18 cellular contexts compared by ENCODE assay signal in the genomic region with DNA sequence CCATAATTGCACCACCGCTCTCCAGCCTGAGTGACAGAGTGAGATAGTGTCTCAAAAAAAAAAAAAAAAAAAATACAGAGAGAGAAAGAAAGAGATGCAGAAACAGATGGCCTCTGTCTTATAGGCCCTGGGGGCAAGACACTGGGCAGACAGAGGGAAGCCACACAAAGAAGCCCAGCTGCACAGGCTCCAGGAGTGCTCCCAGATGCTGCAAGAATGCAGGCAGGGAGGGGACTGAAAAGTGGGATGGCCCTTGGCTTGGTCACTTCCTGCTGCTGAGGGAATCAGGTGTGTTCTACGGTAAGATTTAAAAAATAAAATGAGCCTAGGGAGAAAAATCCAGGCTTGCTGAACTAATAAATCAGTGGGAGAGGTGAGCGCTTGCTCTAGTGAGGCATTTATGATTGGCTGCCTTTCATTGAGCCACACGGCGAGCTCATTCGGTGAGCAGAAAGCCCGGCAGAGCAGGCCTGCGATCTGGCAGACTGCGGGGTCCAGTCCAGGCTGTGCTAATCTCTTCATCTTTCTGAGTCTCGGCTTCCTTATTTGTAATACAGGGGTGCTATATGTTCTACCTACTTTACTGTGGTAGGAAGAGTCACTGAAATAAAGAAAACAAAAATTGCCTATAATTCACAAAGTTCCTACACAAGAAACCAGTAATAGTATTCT.
DNase-seq lines count a peak whose midpoint lies in the region; ATAC-seq and TF ChIP-seq lines count a peak whose summit lies in the region.
"Had no signal": no experiment of that assay in that cellular context is flagged by ENCODE, and none has a peak within 500 bp of the region (broad histone marks: within the 10 kb centered on the region; RNA-seq: fewer than 3 reads in every experiment).

No MANE protein-coding gene starts in this region.

- H2AFZ ChIP-seq in GM23338: peak overlapping the region; percentile 78
- 0 out of 2 replicates have a peak overlapping the region, but pooled peaks have one; percentile 6 for H2AFZ ChIP-seq in SK-N-SH (ENCODE audit: low read depth)

- TF ChIP-seq CTCF in BE2C (IDR thresholded peaks at IDR 0.05; ENCODE audit: low read depth, low read length) (no peak), GM23338 (conservative IDR thresholded peaks at IDR 0.05; ENCODE audit: low read depth in 2 of 2) (no peak), SK-N-SH (IDR thresholded peaks at IDR 0.05) (no peak)

- H3K27ac ChIP-seq in GM23338 (ENCODE audit: low read depth) (no peak overlapping the region), SK-N-SH (ENCODE audit: low read depth in 2 of 2, low read length in 1 of 2) (peak overlapping the region in 1 of 2 experiments; percentile 76; a peak in 2 of 4 replicates)
- H3K27ac ChIP-seq: colonic mucosa, heart left ventricle, VCaP had no signal

- H3K4me3 ChIP-seq in BE2C (ENCODE audit: low read depth, low read length): peak overlapping the region; percentile 42
- no peak overlapping the region for H3K4me3 ChIP-seq in GM23338
- no peak overlapping the region; a peak in 1 of 4 replicates for H3K4me3 ChIP-seq in SK-N-SH (ENCODE audit: low read depth in 2 of 2, low read length in 1 of 2)
- no peak overlapping the region for H3K4me3 ChIP-seq in iPS-15b (ENCODE audit: low read depth, low read length)
- H3K4me3 ChIP-seq: colonic mucosa, heart left ventricle had no signal

- H3K4me2 ChIP-seq in GM23338 (no peak overlapping the region), SK-N-SH (no peak overlapping the region)

- no peaks in the 10 kb centered on the region for H3K79me2 ChIP-seq in GM23338 (replicated peaks; ENCODE audit: insufficient read depth)
- no peaks in the 10 kb centered on the region for H3K79me2 ChIP-seq in SK-N-SH (ENCODE audit: insufficient read depth)

- peaks cover 2% of the 10 kb centered on the region for H3K27me3 Mint-ChIP-seq in GM23338 (ENCODE audit: insufficient read depth, low read depth, poor library complexity)
- H3K27me3 Mint-ChIP-seq: progenitor cell of endocrine pancreas had no signal

- H3K9me2 ChIP-seq in GM23338 (ENCODE audit: insufficient read depth): no peaks in the 10 kb centered on the region
- H3K9me2 ChIP-seq in SK-N-SH: no peaks in the 10 kb centered on the region

- H3K4me1 ChIP-seq in BE2C (no peaks in the 10 kb centered on the region; the same call in 1 of the 2 replicates), GM23338 (ENCODE audit: insufficient read depth) (no peaks in the 10 kb centered on the region), SK-N-SH (ENCODE audit: control insufficient read depth in 1 of 2, insufficient read depth in 2 of 2, low read depth in 1 of 2, low read length in 1 of 2) (peaks cover 0 to 8% of the 10 kb centered on the region in 2 experiments; a peak in 1 of 4 replicates), iPS-15b (ENCODE audit: control insufficient read depth, insufficient read depth, low read length) (no peaks in the 10 kb centered on the region)
- H3K4me1 ChIP-seq: colonic mucosa, heart left ventricle had no signal

- no peaks in the 10 kb centered on the region for H3F3A ChIP-seq in GM23338 (replicated peaks; ENCODE audit: low read depth)
- H3F3A ChIP-seq in SK-N-SH (replicated peaks; ENCODE audit: insufficient read depth): no peaks in the 10 kb centered on the region

- H3K27me3 ChIP-seq in BE2C (no peaks in the 10 kb centered on the region), GM23338 (ENCODE audit: insufficient read depth) (no peaks in the 10 kb centered on the region), SK-N-SH (ENCODE audit: insufficient read depth) (no peaks in the 10 kb centered on the region), iPS-15b (ENCODE audit: control insufficient read depth, insufficient read depth, low read length) (no peaks in the 10 kb centered on the region)
- H3K27me3 ChIP-seq: colonic mucosa, heart left ventricle had no signal

- TF ChIP-seq RAD21 in SK-N-SH (IDR thresholded peaks at IDR 0.05; ENCODE audit: low read length): no peak; the same call in 1 of the 2 replicates

- H4K20me1 ChIP-seq in GM23338 (replicated peaks; ENCODE audit: insufficient read depth) (no peaks in the 10 kb centered on the region), SK-N-SH (ENCODE audit: insufficient read depth) (no peaks in the 10 kb centered on the region)

- peak overlapping the region; percentile 35 for H3K27ac Mint-ChIP-seq in GM23338
- H3K27ac Mint-ChIP-seq: progenitor cell of endocrine pancreas, T-cell had no signal

- 35% methylated on average over 10 of the region's 10 CpGs for WGBS in SK-N-SH (ENCODE audit: low lambda C conversion rate)

- H3K4me1 Mint-ChIP-seq in GM23338: peaks cover 6% of the 10 kb centered on the region
- H3K4me1 Mint-ChIP-seq: T-cell had no signal

- no peaks in the 10 kb centered on the region for H3K9me3 Mint-ChIP-seq in GM23338
- H3K9me3 Mint-ChIP-seq: T-cell had no signal

- no peak overlapping the region for H3K9ac ChIP-seq in SK-N-SH
- H3K9ac ChIP-seq in iPS-15b (ENCODE audit: low read depth, low read length): peak overlapping the region; percentile 37

- CTCF ChIA-PET in SK-N-SH (lab: Yijun Ruan, JAX): interaction anchor here (0.9 to 1.0 kb wide), 3 partner anchors 11 to 62 kb away, joined by 3 to 4 read pairs (median 3); no protein-coding TSS in a partner anchor

- H3K36me3 ChIP-seq in BE2C: no peaks in the 10 kb centered on the region
- no peaks in the 10 kb centered on the region for H3K36me3 ChIP-seq in GM23338 (ENCODE audit: insufficient read depth)
- H3K36me3 ChIP-seq in SK-N-SH (replicated peaks in 1 of 2; ENCODE audit: control insufficient read depth in 1 of 2, insufficient read depth in 2 of 2, low read length in 1 of 2): no peaks in the 10 kb centered on the region
- H3K36me3 ChIP-seq in iPS-15b (ENCODE audit: control insufficient read depth, insufficient read depth, low read length): no peaks in the 10 kb centered on the region
- H3K36me3 ChIP-seq: colonic mucosa, heart left ventricle had no signal

- ATAC-seq in GM23338 (peak; percentile 69), GM19035 (IDR thresholded peaks at IDR 0.05; ENCODE audit: unreplicated experiment) (no peak), GM21619 (IDR thresholded peaks at IDR 0.05; ENCODE audit: unreplicated experiment) (no peak)
- ATAC-seq: Panc1, T-cell had no signal

- no peaks in the 10 kb centered on the region for H3K36me3 Mint-ChIP-seq in GM23338 (ENCODE audit: low read depth)
- H3K36me3 Mint-ChIP-seq: T-cell had no signal

- H3K9me3 ChIP-seq in BE2C (no peaks in the 10 kb centered on the region), SK-N-SH (no peaks in the 10 kb centered on the region), iPS-15b (ENCODE audit: control insufficient read depth, insufficient read depth, low read length) (no peaks in the 10 kb centered on the region)
- H3K9me3 ChIP-seq: colonic mucosa, heart left ventricle had no signal

- peak; percentile 73 for DNase-seq in BE2C
- DNase-seq in GM23338 (ENCODE audit: low spot score): peak; percentile 22
- DNase-seq in SK-N-SH: peak; percentile 75
- no peak for DNase-seq in SKM-1 treated with dmso at 0.1 percent for 144 hours (lab: John Stamatoyannopoulos, UW; ENCODE audit: unreplicated experiment)
- DNase-seq in GDM1 (lab: John Stamatoyannopoulos, UW): no peak
- DNase-seq: colonic mucosa, COR-L47, erythroblast, NCI-H187 treated with DMSO at 0.1 percent for 48 hours, NCI-H748 treated with DMSO at 0.1 percent for 48 hours, T-cell had no signal

- no peak overlapping the region for H3K4me3 Mint-ChIP-seq in GM23338
- H3K4me3 Mint-ChIP-seq: T-cell had no signal

- TF ChIP-seq EP300 in SK-N-SH (IDR thresholded peaks at IDR 0.05; ENCODE audit: borderline replicate concordance in 1 of 2, low read depth in 1 of 2, low read length in 1 of 2): peak in 1 of 2 experiments; percentile 71; a peak in 1 of 4 replicates

- POLR2A ChIA-PET in SK-N-SH (lab: Yijun Ruan, JAX): interaction anchor here (0.7 kb wide), 1 partner anchor 19 kb away, joined by 3 read pairs; no protein-coding TSS in a partner anchor

TF ChIP-seq in SK-N-SH, 30 proteins besides CTCF, POLR2A, EP300 and RAD21 (continues in another document):
- TF ChIP-seq GATA2 (CRISPR knock-in tag; IDR thresholded peaks at IDR 0.05) (peak; percentile 26), FOXM1 (IDR thresholded peaks at IDR 0.05; ENCODE audit: low read depth) (no peak), TEAD4 (IDR thresholded peaks at IDR 0.05; ENCODE audit: borderline replicate concordance, insufficient read depth) (no peak), MEF2A (IDR thresholded peaks at IDR 0.05; ENCODE audit: borderline replicate concordance, low read depth) (no peak)
- TF ChIP-seq, protein P1, sequence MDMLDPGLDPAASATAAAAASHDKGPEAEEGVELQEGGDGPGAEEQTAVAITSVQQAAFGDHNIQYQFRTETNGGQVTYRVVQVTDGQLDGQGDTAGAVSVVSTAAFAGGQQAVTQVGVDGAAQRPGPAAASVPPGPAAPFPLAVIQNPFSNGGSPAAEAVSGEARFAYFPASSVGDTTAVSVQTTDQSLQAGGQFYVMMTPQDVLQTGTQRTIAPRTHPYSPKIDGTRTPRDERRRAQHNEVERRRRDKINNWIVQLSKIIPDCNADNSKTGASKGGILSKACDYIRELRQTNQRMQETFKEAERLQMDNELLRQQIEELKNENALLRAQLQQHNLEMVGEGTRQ (IDR thresholded peaks at IDR 0.05; ENCODE audit: borderline replicate concordance, low read depth, low read length): no peak
- TF ChIP-seq, protein P2, sequence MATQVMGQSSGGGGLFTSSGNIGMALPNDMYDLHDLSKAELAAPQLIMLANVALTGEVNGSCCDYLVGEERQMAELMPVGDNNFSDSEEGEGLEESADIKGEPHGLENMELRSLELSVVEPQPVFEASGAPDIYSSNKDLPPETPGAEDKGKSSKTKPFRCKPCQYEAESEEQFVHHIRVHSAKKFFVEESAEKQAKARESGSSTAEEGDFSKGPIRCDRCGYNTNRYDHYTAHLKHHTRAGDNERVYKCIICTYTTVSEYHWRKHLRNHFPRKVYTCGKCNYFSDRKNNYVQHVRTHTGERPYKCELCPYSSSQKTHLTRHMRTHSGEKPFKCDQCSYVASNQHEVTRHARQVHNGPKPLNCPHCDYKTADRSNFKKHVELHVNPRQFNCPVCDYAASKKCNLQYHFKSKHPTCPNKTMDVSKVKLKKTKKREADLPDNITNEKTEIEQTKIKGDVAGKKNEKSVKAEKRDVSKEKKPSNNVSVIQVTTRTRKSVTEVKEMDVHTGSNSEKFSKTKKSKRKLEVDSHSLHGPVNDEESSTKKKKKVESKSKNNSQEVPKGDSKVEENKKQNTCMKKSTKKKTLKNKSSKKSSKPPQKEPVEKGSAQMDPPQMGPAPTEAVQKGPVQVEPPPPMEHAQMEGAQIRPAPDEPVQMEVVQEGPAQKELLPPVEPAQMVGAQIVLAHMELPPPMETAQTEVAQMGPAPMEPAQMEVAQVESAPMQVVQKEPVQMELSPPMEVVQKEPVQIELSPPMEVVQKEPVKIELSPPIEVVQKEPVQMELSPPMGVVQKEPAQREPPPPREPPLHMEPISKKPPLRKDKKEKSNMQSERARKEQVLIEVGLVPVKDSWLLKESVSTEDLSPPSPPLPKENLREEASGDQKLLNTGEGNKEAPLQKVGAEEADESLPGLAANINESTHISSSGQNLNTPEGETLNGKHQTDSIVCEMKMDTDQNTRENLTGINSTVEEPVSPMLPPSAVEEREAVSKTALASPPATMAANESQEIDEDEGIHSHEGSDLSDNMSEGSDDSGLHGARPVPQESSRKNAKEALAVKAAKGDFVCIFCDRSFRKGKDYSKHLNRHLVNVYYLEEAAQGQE (IDR thresholded peaks at IDR 0.05; ENCODE audit: low read depth, low read length): no peak

Comparison
In these comparisons a context has a peak if more than half of its experiments do, and no peak if none do; other contexts are left out.
1. DNase-seq: peak in BE2C (single experiment), GM23338 (single experiment) and SK-N-SH (single experiment); none in SKM-1 treated with dmso at 0.1 percent for 144 hours (single experiment) and GDM1 (single experiment).